1 cellular context compared by ENCODE assay signal in the genomic region with DNA sequence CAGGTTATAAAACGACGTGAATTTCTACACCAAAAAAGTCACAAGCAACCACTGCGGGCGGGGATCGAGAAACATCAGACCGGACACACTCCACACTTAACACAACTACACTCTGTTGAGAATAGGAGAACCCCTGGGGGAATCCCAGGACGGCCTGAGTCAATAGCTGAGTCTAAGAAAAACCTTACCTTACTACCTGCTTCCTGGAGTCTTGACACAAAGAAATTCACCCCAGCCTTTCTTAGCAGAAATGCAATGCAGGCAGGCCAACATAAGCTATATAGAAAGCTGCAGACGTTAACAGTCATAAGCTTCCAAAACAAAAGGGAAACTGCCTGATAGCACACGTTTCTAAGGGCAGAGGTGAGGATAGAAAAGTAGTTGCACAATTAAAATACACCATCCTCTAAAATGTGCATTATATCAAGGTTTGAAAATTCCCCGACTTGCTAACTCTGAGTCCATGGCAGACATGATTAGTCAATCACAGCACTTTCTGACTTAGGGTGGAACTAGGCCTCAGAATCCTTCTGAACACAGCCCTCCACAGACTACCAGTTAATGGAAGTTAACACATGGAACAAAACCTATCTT.
TF ChIP-seq lines count a peak whose summit lies in the region.

No MANE protein-coding gene starts in this region.

TF ChIP-seq in GM12878, 131 proteins besides CTCF, POLR2A, EP300 and RAD21 (continued from another document and continues in another):
- TF ChIP-seq, protein P1, sequence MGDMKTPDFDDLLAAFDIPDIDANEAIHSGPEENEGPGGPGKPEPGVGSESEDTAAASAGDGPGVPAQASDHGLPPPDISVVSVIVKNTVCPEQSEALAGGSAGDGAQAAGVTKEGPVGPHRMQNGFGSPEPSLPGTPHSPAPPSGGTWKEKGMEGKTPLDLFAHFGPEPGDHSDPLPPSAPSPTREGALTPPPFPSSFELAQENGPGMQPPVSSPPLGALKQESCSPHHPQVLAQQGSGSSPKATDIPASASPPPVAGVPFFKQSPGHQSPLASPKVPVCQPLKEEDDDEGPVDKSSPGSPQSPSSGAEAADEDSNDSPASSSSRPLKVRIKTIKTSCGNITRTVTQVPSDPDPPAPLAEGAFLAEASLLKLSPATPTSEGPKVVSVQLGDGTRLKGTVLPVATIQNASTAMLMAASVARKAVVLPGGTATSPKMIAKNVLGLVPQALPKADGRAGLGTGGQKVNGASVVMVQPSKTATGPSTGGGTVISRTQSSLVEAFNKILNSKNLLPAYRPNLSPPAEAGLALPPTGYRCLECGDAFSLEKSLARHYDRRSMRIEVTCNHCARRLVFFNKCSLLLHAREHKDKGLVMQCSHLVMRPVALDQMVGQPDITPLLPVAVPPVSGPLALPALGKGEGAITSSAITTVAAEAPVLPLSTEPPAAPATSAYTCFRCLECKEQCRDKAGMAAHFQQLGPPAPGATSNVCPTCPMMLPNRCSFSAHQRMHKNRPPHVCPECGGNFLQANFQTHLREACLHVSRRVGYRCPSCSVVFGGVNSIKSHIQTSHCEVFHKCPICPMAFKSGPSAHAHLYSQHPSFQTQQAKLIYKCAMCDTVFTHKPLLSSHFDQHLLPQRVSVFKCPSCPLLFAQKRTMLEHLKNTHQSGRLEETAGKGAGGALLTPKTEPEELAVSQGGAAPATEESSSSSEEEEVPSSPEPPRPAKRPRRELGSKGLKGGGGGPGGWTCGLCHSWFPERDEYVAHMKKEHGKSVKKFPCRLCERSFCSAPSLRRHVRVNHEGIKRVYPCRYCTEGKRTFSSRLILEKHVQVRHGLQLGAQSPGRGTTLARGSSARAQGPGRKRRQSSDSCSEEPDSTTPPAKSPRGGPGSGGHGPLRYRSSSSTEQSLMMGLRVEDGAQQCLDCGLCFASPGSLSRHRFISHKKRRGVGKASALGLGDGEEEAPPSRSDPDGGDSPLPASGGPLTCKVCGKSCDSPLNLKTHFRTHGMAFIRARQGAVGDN (IDR thresholded peaks at IDR 0.05) = peak; percentile 37; the same call in 1 of the 2 replicates
- TF ChIP-seq BHLHE40 (IDR thresholded peaks at IDR 0.05; ENCODE audit: borderline replicate concordance in 1 of 2, low read depth in 2 of 2, low read length in 1 of 2) (peak; percentile 56 to 61; a peak in 2 of 4 replicates), EED (IDR thresholded peaks at IDR 0.05; ENCODE audit: low read depth) (no peak; the same call in 1 of the 2 replicates), KDM1A (IDR thresholded peaks at IDR 0.05; ENCODE audit: borderline replicate concordance) (no peak), MEF2B (IDR thresholded peaks at IDR 0.05; ENCODE audit: partially characterized antibody, poor library complexity, severe bottlenecking) (peak; percentile 67), JUNB (IDR thresholded peaks at IDR 0.05) (0 out of 2 replicates have a peak, but pooled peaks have one; percentile 35), SPI1 (IDR thresholded peaks at IDR 0.05; ENCODE audit: borderline replicate concordance, insufficient read depth, low read depth, low read length) (no peak), SREBF2 (IDR thresholded peaks at IDR 0.05; ENCODE audit: low read length) (no peak), NR2C1 (IDR thresholded peaks at IDR 0.05) (no peak), MTA3 (IDR thresholded peaks at IDR 0.05; ENCODE audit: borderline replicate concordance, low read length) (no peak), ZNF217 (IDR thresholded peaks at IDR 0.05) (peak; percentile 51; the same call in 1 of the 2 replicates), SMC3 (IDR thresholded peaks at IDR 0.05; ENCODE audit: borderline replicate concordance, low read length) (peak; percentile 10; the same call in 1 of the 2 replicates), NBN (IDR thresholded peaks at IDR 0.05) (no peak; the same call in 1 of the 2 replicates), NFIC (IDR thresholded peaks at IDR 0.05; ENCODE audit: low read depth, low read length) (no peak; the same call in 1 of the 2 replicates), CBFB (IDR thresholded peaks at IDR 0.05; ENCODE audit: low read depth) (peak; percentile 35; the same call in 1 of the 2 replicates), HDGF (IDR thresholded peaks at IDR 0.05) (no peak), PML (IDR thresholded peaks at IDR 0.05; ENCODE audit: low read length) (no peak), CREB1 (IDR thresholded peaks at IDR 0.05; ENCODE audit: low read depth) (peak; percentile 43; the same call in 1 of the 2 replicates), CBX3 (IDR thresholded peaks at IDR 0.05; ENCODE audit: borderline replicate concordance, low read depth) (no peak), ETV6 (conservative IDR thresholded peaks at IDR 0.05 in 1 of 2, IDR thresholded peaks at IDR 0.05 in 1 of 2; ENCODE audit: borderline replicate concordance in 1 of 2, low read depth in 1 of 2) (peak in 1 of 2 experiments; percentile 29; a peak in 1 of 4 replicates), STAT1 (conservative IDR thresholded peaks at IDR 0.05) (no peak), SMAD1 (IDR thresholded peaks at IDR 0.05; ENCODE audit: low read depth, partially characterized antibody) (no peak), YY1 (IDR thresholded peaks at IDR 0.05; ENCODE audit: low read depth, low read length) (0 out of 2 replicates have a peak, but pooled peaks have one; percentile 11), YBX1 (IDR thresholded peaks at IDR 0.05) (0 out of 2 replicates have a peak, but pooled peaks have one; percentile 36), ATF7 (IDR thresholded peaks at IDR 0.05; ENCODE audit: low read depth) (peak; percentile 45), EZH2 (IDR thresholded peaks at IDR 0.05; ENCODE audit: borderline replicate concordance, control insufficient read depth, low read depth, low read length) (no peak), POLR2AphosphoS5 (IDR thresholded peaks at IDR 0.05; ENCODE audit: low read length) (peak; percentile 54; the same call in 1 of the 2 replicates), RB1 (IDR thresholded peaks at IDR 0.05; ENCODE audit: borderline replicate concordance) (0 out of 2 replicates have a peak, but pooled peaks have one; percentile 27), RBBP5 (conservative IDR thresholded peaks at IDR 0.05) (no peak), SRF (IDR thresholded peaks at IDR 0.05; ENCODE audit: low read depth in 2 of 2, low read length in 2 of 2) (peak in 1 of 2 experiments; percentile 73; a peak in 2 of 4 replicates), POU2F2 (IDR thresholded peaks at IDR 0.05; ENCODE audit: borderline replicate concordance, low read depth, low read length) (no peak), STAT3 (IDR thresholded peaks at IDR 0.05; ENCODE audit: low read depth, low read length) (0 out of 2 replicates have a peak, but pooled peaks have one; percentile 75)
- TF ChIP-seq, protein P2, sequence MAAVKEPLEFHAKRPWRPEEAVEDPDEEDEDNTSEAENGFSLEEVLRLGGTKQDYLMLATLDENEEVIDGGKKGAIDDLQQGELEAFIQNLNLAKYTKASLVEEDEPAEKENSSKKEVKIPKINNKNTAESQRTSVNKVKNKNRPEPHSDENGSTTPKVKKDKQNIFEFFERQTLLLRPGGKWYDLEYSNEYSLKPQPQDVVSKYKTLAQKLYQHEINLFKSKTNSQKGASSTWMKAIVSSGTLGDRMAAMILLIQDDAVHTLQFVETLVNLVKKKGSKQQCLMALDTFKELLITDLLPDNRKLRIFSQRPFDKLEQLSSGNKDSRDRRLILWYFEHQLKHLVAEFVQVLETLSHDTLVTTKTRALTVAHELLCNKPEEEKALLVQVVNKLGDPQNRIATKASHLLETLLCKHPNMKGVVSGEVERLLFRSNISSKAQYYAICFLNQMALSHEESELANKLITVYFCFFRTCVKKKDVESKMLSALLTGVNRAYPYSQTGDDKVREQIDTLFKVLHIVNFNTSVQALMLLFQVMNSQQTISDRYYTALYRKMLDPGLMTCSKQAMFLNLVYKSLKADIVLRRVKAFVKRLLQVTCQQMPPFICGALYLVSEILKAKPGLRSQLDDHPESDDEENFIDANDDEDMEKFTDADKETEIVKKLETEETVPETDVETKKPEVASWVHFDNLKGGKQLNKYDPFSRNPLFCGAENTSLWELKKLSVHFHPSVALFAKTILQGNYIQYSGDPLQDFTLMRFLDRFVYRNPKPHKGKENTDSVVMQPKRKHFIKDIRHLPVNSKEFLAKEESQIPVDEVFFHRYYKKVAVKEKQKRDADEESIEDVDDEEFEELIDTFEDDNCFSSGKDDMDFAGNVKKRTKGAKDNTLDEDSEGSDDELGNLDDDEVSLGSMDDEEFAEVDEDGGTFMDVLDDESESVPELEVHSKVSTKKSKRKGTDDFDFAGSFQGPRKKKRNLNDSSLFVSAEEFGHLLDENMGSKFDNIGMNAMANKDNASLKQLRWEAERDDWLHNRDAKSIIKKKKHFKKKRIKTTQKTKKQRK (IDR thresholded peaks at IDR 0.05; ENCODE audit: low read depth, low read length) = no peak
- TF ChIP-seq, protein P3, sequence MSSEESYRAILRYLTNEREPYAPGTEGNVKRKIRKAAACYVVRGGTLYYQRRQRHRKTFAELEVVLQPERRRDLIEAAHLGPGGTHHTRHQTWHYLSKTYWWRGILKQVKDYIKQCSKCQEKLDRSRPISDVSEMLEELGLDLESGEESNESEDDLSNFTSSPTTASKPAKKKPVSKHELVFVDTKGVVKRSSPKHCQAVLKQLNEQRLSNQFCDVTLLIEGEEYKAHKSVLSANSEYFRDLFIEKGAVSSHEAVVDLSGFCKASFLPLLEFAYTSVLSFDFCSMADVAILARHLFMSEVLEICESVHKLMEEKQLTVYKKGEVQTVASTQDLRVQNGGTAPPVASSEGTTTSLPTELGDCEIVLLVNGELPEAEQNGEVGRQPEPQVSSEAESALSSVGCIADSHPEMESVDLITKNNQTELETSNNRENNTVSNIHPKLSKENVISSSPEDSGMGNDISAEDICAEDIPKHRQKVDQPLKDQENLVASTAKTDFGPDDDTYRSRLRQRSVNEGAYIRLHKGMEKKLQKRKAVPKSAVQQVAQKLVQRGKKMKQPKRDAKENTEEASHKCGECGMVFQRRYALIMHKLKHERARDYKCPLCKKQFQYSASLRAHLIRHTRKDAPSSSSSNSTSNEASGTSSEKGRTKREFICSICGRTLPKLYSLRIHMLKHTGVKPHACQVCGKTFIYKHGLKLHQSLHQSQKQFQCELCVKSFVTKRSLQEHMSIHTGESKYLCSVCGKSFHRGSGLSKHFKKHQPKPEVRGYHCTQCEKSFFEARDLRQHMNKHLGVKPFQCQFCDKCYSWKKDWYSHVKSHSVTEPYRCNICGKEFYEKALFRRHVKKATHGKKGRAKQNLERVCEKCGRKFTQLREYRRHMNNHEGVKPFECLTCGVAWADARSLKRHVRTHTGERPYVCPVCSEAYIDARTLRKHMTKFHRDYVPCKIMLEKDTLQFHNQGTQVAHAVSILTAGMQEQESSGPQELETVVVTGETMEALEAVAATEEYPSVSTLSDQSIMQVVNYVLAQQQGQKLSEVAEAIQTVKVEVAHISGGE (CRISPR knock-in tag; IDR thresholded peaks at IDR 0.05) = no peak
- TF ChIP-seq, protein P4, sequence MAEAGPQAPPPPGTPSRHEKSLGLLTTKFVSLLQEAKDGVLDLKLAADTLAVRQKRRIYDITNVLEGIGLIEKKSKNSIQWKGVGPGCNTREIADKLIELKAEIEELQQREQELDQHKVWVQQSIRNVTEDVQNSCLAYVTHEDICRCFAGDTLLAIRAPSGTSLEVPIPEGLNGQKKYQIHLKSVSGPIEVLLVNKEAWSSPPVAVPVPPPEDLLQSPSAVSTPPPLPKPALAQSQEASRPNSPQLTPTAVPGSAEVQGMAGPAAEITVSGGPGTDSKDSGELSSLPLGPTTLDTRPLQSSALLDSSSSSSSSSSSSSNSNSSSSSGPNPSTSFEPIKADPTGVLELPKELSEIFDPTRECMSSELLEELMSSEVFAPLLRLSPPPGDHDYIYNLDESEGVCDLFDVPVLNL (IDR thresholded peaks at IDR 0.05; ENCODE audit: low read depth, low read length) = no peak
- TF ChIP-seq, protein P5, sequence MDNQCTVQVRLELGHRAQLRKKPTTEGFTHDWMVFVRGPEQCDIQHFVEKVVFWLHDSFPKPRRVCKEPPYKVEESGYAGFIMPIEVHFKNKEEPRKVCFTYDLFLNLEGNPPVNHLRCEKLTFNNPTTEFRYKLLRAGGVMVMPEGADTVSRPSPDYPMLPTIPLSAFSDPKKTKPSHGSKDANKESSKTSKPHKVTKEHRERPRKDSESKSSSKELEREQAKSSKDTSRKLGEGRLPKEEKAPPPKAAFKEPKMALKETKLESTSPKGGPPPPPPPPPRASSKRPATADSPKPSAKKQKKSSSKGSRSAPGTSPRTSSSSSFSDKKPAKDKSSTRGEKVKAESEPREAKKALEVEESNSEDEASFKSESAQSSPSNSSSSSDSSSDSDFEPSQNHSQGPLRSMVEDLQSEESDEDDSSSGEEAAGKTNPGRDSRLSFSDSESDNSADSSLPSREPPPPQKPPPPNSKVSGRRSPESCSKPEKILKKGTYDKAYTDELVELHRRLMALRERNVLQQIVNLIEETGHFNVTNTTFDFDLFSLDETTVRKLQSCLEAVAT (IDR thresholded peaks at IDR 0.05) = peak; percentile 98
- TF ChIP-seq, protein P6, sequence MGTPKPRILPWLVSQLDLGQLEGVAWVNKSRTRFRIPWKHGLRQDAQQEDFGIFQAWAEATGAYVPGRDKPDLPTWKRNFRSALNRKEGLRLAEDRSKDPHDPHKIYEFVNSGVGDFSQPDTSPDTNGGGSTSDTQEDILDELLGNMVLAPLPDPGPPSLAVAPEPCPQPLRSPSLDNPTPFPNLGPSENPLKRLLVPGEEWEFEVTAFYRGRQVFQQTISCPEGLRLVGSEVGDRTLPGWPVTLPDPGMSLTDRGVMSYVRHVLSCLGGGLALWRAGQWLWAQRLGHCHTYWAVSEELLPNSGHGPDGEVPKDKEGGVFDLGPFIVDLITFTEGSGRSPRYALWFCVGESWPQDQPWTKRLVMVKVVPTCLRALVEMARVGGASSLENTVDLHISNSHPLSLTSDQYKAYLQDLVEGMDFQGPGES (IDR thresholded peaks at IDR 0.05) = no peak
- TF ChIP-seq, protein P7, sequence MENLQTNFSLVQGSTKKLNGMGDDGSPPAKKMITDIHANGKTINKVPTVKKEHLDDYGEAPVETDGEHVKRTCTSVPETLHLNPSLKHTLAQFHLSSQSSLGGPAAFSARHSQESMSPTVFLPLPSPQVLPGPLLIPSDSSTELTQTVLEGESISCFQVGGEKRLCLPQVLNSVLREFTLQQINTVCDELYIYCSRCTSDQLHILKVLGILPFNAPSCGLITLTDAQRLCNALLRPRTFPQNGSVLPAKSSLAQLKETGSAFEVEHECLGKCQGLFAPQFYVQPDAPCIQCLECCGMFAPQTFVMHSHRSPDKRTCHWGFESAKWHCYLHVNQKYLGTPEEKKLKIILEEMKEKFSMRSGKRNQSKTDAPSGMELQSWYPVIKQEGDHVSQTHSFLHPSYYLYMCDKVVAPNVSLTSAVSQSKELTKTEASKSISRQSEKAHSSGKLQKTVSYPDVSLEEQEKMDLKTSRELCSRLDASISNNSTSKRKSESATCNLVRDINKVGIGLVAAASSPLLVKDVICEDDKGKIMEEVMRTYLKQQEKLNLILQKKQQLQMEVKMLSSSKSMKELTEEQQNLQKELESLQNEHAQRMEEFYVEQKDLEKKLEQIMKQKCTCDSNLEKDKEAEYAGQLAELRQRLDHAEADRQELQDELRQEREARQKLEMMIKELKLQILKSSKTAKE (IDR thresholded peaks at IDR 0.05; ENCODE audit: low read depth, poor library complexity, severe bottlenecking) = peak; percentile 63
- TF ChIP-seq, protein P8, sequence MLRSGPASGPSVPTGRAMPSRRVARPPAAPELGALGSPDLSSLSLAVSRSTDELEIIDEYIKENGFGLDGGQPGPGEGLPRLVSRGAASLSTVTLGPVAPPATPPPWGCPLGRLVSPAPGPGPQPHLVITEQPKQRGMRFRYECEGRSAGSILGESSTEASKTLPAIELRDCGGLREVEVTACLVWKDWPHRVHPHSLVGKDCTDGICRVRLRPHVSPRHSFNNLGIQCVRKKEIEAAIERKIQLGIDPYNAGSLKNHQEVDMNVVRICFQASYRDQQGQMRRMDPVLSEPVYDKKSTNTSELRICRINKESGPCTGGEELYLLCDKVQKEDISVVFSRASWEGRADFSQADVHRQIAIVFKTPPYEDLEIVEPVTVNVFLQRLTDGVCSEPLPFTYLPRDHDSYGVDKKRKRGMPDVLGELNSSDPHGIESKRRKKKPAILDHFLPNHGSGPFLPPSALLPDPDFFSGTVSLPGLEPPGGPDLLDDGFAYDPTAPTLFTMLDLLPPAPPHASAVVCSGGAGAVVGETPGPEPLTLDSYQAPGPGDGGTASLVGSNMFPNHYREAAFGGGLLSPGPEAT (IDR thresholded peaks at IDR 0.05; ENCODE audit: low read depth) = peak; percentile 75
